ENCODE assay signal across 8 cellular contexts in genomic region chr9:71446499-71447411, GRCh38.
DNase-seq lines count a peak whose midpoint lies in the region; ATAC-seq, FAIRE-seq and TF ChIP-seq lines count a peak whose summit lies in the region.

No MANE protein-coding gene starts in this region.

- peaks cover 30% of the 10 kb centered on the region for H3K27me3 Mint-ChIP-seq in activated T-helper 2 cell treated with anti-CD3 and anti-CD28 coated beads, Interferon-gamma antibody, Interleukin-2, Interleukin-4, amounts not matched to agents 10 μg/mL and 5 μg/mL and 100 μg/mL, durations not matched to agents 14 hours and 24 hours and 36 hours (ENCODE audit: low read depth)

- H3K4me1 Mint-ChIP-seq in activated T-helper 2 cell treated with anti-CD3 and anti-CD28 coated beads, Interferon-gamma antibody, Interleukin-2, Interleukin-4, amounts not matched to agents 10 μg/mL and 5 μg/mL and 100 μg/mL, durations not matched to agents 14 hours and 24 hours and 36 hours (ENCODE audit: low read depth): peaks cover 2% of the 10 kb centered on the region

- no peak overlapping the region for H3K23ac ChIP-seq in neuronal stem cell (ENCODE audit: low read depth, low read length, poor library complexity)

- peak overlapping the region; percentile 43 for H4K8ac ChIP-seq in neuronal stem cell (ENCODE audit: low read depth, low read length)

- H3K18ac ChIP-seq in neuronal stem cell (ENCODE audit: low read length): no peak overlapping the region

- H3K79me1 ChIP-seq in neuronal stem cell (ENCODE audit: low read depth, low read length): no peaks in the 10 kb centered on the region

- peak overlapping the region; percentile 97 for H2AFZ ChIP-seq in neuronal stem cell (ENCODE audit: low read length)

- H2BK120ac ChIP-seq in neuronal stem cell (ENCODE audit: low read depth, low read length): no peak overlapping the region

- H3K9ac ChIP-seq in neuronal stem cell (ENCODE audit: low read depth, low read length, poor library complexity): no peak overlapping the region

- no CpG with 5 or more reads among the region's 71 CpGs for WGBS in neuronal stem cell (ENCODE audit: extremely low coverage in 2 of 2, insufficient read length in 2 of 2, insufficient replicate concordance in 1 of 2), 2 donors

- H3K4me3 ChIP-seq in GM12864 (ENCODE audit: low read depth, low read length): peak overlapping the region; percentile 14
- H3K4me3 ChIP-seq in neuronal stem cell (ENCODE audit: low read length in 2 of 2): peak overlapping the region; percentile 62 to 79

- no peak overlapping the region for H3K27ac ChIP-seq in 22Rv1
- peak overlapping the region; percentile 39 for H3K27ac ChIP-seq in neuronal stem cell (replicated peaks; ENCODE audit: low read length)

- FAIRE-seq in frontal cortex (lab: Jason Lieb, UNC): no peak

- no peak overlapping the region for H4K91ac ChIP-seq in neuronal stem cell (ENCODE audit: low read depth, low read length, poor library complexity)

- peaks cover 0 to 2% (median 0%) of the 10 kb centered on the region in 3 experiments for H3K27me3 ChIP-seq in neuronal stem cell (ENCODE audit: control insufficient read depth in 3 of 3, insufficient read depth in 3 of 3, low read depth in 1 of 3, low read length in 3 of 3)

- peaks cover 0 to 6% of the 10 kb centered on the region in 2 donors for H3K9me3 ChIP-seq in neuronal stem cell (replicated peaks in 1 of 2; ENCODE audit: control insufficient read depth in 2 of 2, insufficient read depth in 1 of 2, low read depth in 1 of 2, low read length in 2 of 2)

- no peaks in the 10 kb centered on the region for H3K9me3 Mint-ChIP-seq in activated T-helper 2 cell treated with anti-CD3 and anti-CD28 coated beads, Interferon-gamma antibody, Interleukin-2, Interleukin-4, amounts not matched to agents 10 μg/mL and 5 μg/mL and 100 μg/mL, durations not matched to agents 14 hours and 24 hours and 36 hours

- no peak overlapping the region for H3K4ac ChIP-seq in neuronal stem cell (ENCODE audit: low read length)

- no peak overlapping the region for H3K27ac Mint-ChIP-seq in activated T-helper 2 cell treated with anti-CD3 and anti-CD28 coated beads, Interferon-gamma antibody, Interleukin-2, Interleukin-4, amounts not matched to agents 10 μg/mL and 5 μg/mL and 100 μg/mL, durations not matched to agents 14 hours and 24 hours and 36 hours

- no peak overlapping the region for H2BK12ac ChIP-seq in neuronal stem cell (ENCODE audit: low read length)

- peak; percentile 86 for ATAC-seq in HG02642 (IDR thresholded peaks at IDR 0.05; ENCODE audit: poor library complexity, unreplicated experiment)

- intact Hi-C loops in activated T-helper 2 cell treated with anti-CD3 and anti-CD28 coated beads, Interferon-gamma antibody, Interleukin-2, Interleukin-4, amounts not matched to agents 10 μg/mL and 5 μg/mL and 100 μg/mL, durations not matched to agents 14 hours and 24 hours and 36 hours (cut with micrococcal nuclease): no loop called here

- DNase-seq in GM12864 (ENCODE audit: low read depth) (no peak), NCI-H1417 (lab: John Stamatoyannopoulos, UW) (peak; percentile 49 to 96 (median 94)), frontal cortex (ENCODE audit: low spot score in 2 of 2) (peak; percentile 27 to 50), neuronal stem cell (ENCODE audit: low spot score) (peak; percentile 91), HT-29 (ENCODE audit: low spot score) (no peak)
- peak; percentile 29 for DNase-seq in activated T-helper 2 cell treated with anti-CD3 and anti-CD28 coated beads, Interferon-gamma antibody, Interleukin-2, Interleukin-4, amounts not matched to agents 10 μg/mL and 5 μg/mL and 100 μg/mL, durations not matched to agents 14 hours and 24 hours and 36 hours (ENCODE audit: low spot score)

- H2BK15ac ChIP-seq in neuronal stem cell (ENCODE audit: low read length): no peak overlapping the region

- H3K4me1 ChIP-seq in neuronal stem cell (ENCODE audit: control insufficient read depth in 2 of 2, insufficient read depth in 1 of 2, low read depth in 1 of 2, low read length in 2 of 2): peaks cover 8 to 17% of the 10 kb centered on the region in 2 donors

- peak overlapping the region; percentile 24 for H2BK5ac ChIP-seq in neuronal stem cell (ENCODE audit: low read length)

- no peak overlapping the region for H2AK5ac ChIP-seq in neuronal stem cell (ENCODE audit: low read depth, low read length)

- peak overlapping the region; percentile 100 for H3K4me2 ChIP-seq in neuronal stem cell (ENCODE audit: insufficient read depth, low read length, poor library complexity, severe bottlenecking)

- no peaks in the 10 kb centered on the region for H3K36me3 ChIP-seq in neuronal stem cell (replicated peaks in 1 of 2; ENCODE audit: control insufficient read depth in 2 of 2, insufficient read depth in 2 of 2, low read length in 2 of 2)

- H3K14ac ChIP-seq in neuronal stem cell (ENCODE audit: low read length): peak overlapping the region; percentile 82

- H3K36me3 Mint-ChIP-seq in activated T-helper 2 cell treated with anti-CD3 and anti-CD28 coated beads, Interferon-gamma antibody, Interleukin-2, Interleukin-4, amounts not matched to agents 10 μg/mL and 5 μg/mL and 100 μg/mL, durations not matched to agents 14 hours and 24 hours and 36 hours (ENCODE audit: low read depth): no peaks in the 10 kb centered on the region

- H3K4me3 Mint-ChIP-seq in activated T-helper 2 cell treated with anti-CD3 and anti-CD28 coated beads, Interferon-gamma antibody, Interleukin-2, Interleukin-4, amounts not matched to agents 10 μg/mL and 5 μg/mL and 100 μg/mL, durations not matched to agents 14 hours and 24 hours and 36 hours (ENCODE audit: low read depth): peak overlapping the region; percentile 17

- peak; percentile 58 for TF ChIP-seq CTCF in 22Rv1 (IDR thresholded peaks at IDR 0.05)
- TF ChIP-seq CTCF in GM12864 (IDR thresholded peaks at IDR 0.05; ENCODE audit: low read depth, low read length, missing control alignments): peak; percentile 8

Comparison
In these comparisons a context has a peak if more than half of its experiments do, and no peak if none do; other contexts are left out.
1. DNase-seq: peak in NCI-H1417 (3 of 3), activated T-helper 2 cell treated with anti-CD3 and anti-CD28 coated beads, Interferon-gamma antibody, Interleukin-2, Interleukin-4, amounts not matched to agents 10 μg/mL and 5 μg/mL and 100 μg/mL, durations not matched to agents 14 hours and 24 hours and 36 hours (single experiment), frontal cortex (2 of 2) and neuronal stem cell (single experiment); none in GM12864 (single experiment) and HT-29 (single experiment).